Comparison of ENCODE assay signal across 1 cellular context in the genomic region with DNA sequence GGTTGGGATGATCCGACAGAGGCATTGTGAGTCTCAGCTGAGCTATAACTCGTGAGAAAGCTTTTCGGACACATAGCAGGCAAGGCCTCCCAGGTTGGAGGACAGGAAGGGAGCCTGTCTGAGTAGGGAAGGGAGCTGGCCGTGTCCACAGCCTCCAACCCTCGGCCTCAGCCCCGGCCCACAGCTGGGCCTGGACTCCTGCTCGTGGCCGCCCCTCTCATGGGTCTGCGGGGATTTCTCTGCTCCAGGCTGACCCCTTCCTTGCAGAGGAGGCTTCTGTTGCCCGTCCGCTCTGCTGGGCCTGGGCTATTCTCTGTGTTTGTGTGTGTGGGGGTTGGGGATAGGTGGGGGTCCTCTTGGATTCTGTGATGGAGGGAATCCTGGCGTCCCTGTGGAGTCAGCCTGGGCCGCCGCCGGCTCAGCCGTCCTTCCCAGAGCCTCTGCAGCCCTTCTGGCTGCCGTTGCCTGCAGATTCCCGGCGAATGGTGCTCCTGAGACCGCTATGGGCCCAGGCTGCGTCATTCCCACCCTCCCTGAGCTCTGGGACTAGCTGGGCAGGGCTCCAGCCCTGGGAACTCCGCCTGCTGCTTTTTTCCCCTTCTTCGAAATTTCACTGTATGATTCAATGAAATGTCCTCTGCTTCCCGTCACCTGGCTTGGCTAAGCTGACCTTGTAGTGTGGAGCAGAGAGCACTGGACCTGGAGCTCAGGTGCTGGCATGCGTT.
TF ChIP-seq lines count a peak whose summit lies in the region.

No MANE protein-coding gene starts in this region.

TF ChIP-seq in GM23338, 12 proteins besides CTCF, POLR2A, EP300 and RAD21 (continued from another document):
- TF ChIP-seq, protein P1, sequence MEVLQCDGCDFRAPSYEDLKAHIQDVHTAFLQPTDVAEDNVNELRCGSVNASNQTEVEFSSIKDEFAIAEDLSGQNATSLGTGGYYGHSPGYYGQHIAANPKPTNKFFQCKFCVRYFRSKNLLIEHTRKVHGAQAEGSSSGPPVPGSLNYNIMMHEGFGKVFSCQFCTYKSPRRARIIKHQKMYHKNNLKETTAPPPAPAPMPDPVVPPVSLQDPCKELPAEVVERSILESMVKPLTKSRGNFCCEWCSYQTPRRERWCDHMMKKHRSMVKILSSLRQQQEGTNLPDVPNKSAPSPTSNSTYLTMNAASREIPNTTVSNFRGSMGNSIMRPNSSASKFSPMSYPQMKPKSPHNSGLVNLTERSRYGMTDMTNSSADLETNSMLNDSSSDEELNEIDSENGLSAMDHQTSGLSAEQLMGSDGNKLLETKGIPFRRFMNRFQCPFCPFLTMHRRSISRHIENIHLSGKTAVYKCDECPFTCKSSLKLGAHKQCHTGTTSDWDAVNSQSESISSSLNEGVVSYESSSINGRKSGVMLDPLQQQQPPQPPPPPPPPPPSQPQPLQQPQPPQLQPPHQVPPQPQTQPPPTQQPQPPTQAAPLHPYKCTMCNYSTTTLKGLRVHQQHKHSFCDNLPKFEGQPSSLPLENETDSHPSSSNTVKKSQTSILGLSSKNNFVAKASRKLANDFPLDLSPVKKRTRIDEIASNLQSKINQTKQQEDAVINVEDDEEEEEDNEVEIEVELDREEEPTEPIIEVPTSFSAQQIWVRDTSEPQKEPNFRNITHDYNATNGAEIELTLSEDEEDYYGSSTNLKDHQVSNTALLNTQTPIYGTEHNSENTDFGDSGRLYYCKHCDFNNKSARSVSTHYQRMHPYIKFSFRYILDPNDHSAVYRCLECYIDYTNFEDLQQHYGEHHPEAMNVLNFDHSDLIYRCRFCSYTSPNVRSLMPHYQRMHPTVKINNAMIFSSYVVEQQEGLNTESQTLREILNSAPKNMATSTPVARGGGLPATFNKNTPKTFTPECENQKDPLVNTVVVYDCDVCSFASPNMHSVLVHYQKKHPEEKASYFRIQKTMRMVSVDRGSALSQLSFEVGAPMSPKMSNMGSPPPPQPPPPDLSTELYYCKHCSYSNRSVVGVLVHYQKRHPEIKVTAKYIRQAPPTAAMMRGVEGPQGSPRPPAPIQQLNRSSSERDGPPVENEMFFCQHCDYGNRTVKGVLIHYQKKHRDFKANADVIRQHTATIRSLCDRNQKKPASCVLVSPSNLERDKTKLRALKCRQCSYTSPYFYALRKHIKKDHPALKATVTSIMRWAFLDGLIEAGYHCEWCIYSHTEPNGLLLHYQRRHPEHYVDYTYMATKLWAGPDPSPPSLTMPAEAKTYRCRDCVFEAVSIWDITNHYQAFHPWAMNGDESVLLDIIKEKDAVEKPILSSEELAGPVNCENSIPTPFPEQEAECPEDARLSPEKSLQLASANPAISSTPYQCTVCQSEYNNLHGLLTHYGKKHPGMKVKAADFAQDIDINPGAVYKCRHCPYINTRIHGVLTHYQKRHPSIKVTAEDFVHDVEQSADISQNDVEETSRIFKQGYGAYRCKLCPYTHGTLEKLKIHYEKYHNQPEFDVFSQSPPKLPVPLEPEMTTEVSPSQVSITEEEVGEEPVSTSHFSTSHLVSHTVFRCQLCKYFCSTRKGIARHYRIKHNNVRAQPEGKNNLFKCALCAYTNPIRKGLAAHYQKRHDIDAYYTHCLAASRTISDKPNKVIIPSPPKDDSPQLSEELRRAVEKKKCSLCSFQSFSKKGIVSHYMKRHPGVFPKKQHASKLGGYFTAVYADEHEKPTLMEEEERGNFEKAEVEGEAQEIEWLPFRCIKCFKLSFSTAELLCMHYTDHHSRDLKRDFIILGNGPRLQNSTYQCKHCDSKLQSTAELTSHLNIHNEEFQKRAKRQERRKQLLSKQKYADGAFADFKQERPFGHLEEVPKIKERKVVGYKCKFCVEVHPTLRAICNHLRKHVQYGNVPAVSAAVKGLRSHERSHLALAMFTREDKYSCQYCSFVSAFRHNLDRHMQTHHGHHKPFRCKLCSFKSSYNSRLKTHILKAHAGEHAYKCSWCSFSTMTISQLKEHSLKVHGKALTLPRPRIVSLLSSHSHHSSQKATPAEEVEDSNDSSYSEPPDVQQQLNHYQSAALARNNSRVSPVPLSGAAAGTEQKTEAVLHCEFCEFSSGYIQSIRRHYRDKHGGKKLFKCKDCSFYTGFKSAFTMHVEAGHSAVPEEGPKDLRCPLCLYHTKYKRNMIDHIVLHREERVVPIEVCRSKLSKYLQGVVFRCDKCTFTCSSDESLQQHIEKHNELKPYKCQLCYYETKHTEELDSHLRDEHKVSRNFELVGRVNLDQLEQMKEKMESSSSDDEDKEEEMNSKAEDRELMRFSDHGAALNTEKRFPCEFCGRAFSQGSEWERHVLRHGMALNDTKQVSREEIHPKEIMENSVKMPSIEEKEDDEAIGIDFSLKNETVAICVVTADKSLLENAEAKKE (CRISPR knock-in tag; IDR thresholded peaks at IDR 0.05): no peak
- TF ChIP-seq JUNB (IDR thresholded peaks at IDR 0.05; ENCODE audit: unreplicated experiment) (no peak), CREB1 (CRISPR knock-in tag; IDR thresholded peaks at IDR 0.05; ENCODE audit: low read depth) (no peak), POLR2AphosphoS5 (IDR thresholded peaks at IDR 0.05; ENCODE audit: low read depth) (no peak), ZNF331 (CRISPR knock-in tag; IDR thresholded peaks at IDR 0.05; ENCODE audit: low read depth) (no peak), EZH2 (IDR thresholded peaks at IDR 0.05; ENCODE audit: low read depth, unreplicated experiment) (no peak), ZNF114 (CRISPR knock-in tag; IDR thresholded peaks at IDR 0.05) (no peak)
- TF ChIP-seq, protein P2, sequence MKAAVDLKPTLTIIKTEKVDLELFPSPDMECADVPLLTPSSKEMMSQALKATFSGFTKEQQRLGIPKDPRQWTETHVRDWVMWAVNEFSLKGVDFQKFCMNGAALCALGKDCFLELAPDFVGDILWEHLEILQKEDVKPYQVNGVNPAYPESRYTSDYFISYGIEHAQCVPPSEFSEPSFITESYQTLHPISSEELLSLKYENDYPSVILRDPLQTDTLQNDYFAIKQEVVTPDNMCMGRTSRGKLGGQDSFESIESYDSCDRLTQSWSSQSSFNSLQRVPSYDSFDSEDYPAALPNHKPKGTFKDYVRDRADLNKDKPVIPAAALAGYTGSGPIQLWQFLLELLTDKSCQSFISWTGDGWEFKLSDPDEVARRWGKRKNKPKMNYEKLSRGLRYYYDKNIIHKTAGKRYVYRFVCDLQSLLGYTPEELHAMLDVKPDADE (IDR thresholded peaks at IDR 0.05): no peak
